8 cellular contexts compared by ENCODE assay signal in the genomic region with DNA sequence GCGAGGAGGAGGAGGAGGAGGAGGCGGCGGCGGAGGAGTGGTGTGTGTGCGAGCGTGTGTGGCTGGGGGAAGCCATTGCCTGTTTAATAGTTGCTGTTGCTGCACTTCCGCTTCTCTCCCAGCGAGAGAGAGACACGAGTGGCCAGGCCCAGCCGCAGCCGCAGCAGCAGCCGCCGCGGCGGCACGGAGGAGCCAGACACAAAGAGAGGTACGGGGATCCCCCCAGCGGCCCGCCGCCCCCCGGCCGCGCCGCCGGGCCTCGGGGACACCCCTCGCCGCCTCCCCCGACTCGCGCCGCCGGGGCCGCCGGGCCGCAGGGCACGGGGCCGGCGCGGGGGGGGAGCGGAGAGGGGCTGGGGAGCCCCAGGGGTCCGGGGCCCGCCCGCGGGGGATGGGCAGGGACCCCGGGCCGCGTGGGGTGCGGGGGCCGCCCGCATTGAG. TPM values are rescaled to one million over a fixed set of nuclear protein-coding genes. Genes with fewer than 3 reads are reported as not detected.
DNase-seq lines count a peak whose midpoint lies in the region; ATAC-seq lines count a peak whose summit lies in the region.

TSS of gene UBE2E1 (plus strand) at position 75 of the 441 bp plus-strand sequence. CDS start 1,315 bp downstream, outside the sequence.

- 1 to 2% methylated on average over 14 to 51 of the region's 51 CpGs for WGBS in esophagus, 2 donors

- H3K27ac ChIP-seq in esophagus (ENCODE audit: low read depth in 2 of 2, low read length in 1 of 2) (peak within 1 kb of the TSS; percentile 78 to 86), muscle layer of colon (ENCODE audit: low read depth, low read length) (peak within 1 kb of the TSS; percentile 89)

- H3K9me3 Mint-ChIP-seq in activated T-cell treated with anti-CD3 and anti-CD28 coated beads, Interleukin-2, amount 50 U/mL, for 24 hours = no peaks in the 10 kb centered on the region

- no peaks in the 10 kb centered on the region for H3K36me3 ChIP-seq in esophagus (ENCODE audit: control insufficient read depth in 2 of 2, insufficient read depth in 2 of 2, low read length in 1 of 2)
- no peaks in the 10 kb centered on the region for H3K36me3 ChIP-seq in muscle layer of colon (ENCODE audit: insufficient read depth, low read length)

- DNase-seq in AML-193 (lab: John Stamatoyannopoulos, UW) (peak; percentile 46 to 72), OCI-M1 (lab: John Stamatoyannopoulos, UW) (peak; percentile 78)
- peak; percentile 77 for DNase-seq in activated T-cell treated with anti-CD3 and anti-CD28 coated beads, Interleukin-2, amount 50 U/mL, for 24 hours
- DNase-seq in stimulated activated naive CD4-positive, alpha-beta T cell (lab: John Stamatoyannopoulos, UW) = peak; percentile 50 to 72 (median 66)

- H3K36me3 Mint-ChIP-seq in activated T-cell treated with anti-CD3 and anti-CD28 coated beads, Interleukin-2, amount 50 U/mL, for 24 hours (ENCODE audit: low read depth) = peaks cover 24% of the 10 kb centered on the region

- ATAC-seq in GM18873 (IDR thresholded peaks at IDR 0.05; ENCODE audit: low FRiP score, unreplicated experiment) = peak; percentile 58
- peak; percentile 72 for ATAC-seq in HG03135 (IDR thresholded peaks at IDR 0.05; ENCODE audit: unreplicated experiment)

- peaks cover 7% of the 10 kb centered on the region for H3K27me3 Mint-ChIP-seq in activated T-cell treated with anti-CD3 and anti-CD28 coated beads, Interleukin-2, amount 50 U/mL, for 24 hours

- H3K9me3 ChIP-seq in esophagus (ENCODE audit: control insufficient read depth in 2 of 2, insufficient read depth in 1 of 2, low read depth in 1 of 2, low read length in 1 of 2) (no peaks in the 10 kb centered on the region), muscle layer of colon (ENCODE audit: low read length) (no peaks in the 10 kb centered on the region)

- no peaks in the 10 kb centered on the region for H3K4me1 ChIP-seq in esophagus (ENCODE audit: control insufficient read depth in 2 of 2, insufficient read depth in 2 of 2, low read length in 1 of 2)
- H3K4me1 ChIP-seq in muscle layer of colon (ENCODE audit: insufficient read depth, low read length) = peaks cover 28% of the 10 kb centered on the region

- peak within 1 kb of the TSS; percentile 96 for H3K27ac Mint-ChIP-seq in activated T-cell treated with anti-CD3 and anti-CD28 coated beads, Interleukin-2, amount 50 U/mL, for 24 hours

- H3K9ac ChIP-seq in muscle layer of colon (ENCODE audit: low read length) = peak within 1 kb of the TSS; percentile 74

- H3K4me3 ChIP-seq in esophagus (ENCODE audit: low read depth in 1 of 2, low read length in 2 of 2) (peak within 1 kb of the TSS; percentile 83 to 98), muscle layer of colon (ENCODE audit: low read depth in 1 of 2, low read length in 2 of 2) (peak within 1 kb of the TSS; percentile 75 to 84)

- peaks cover 45% of the 10 kb centered on the region for H3K4me1 Mint-ChIP-seq in activated T-cell treated with anti-CD3 and anti-CD28 coated beads, Interleukin-2, amount 50 U/mL, for 24 hours (ENCODE audit: low read depth)

- H3K4me3 Mint-ChIP-seq in activated T-cell treated with anti-CD3 and anti-CD28 coated beads, Interleukin-2, amount 50 U/mL, for 24 hours = peak within 1 kb of the TSS; percentile 90

- no peaks in the 10 kb centered on the region for H3K27me3 ChIP-seq in esophagus (ENCODE audit: control insufficient read depth in 1 of 2, insufficient read depth in 2 of 2, low read length in 2 of 2)
- H3K27me3 ChIP-seq in muscle layer of colon (ENCODE audit: control insufficient read depth in 1 of 2, insufficient read depth in 2 of 2, low read length in 2 of 2) = no peaks in the 10 kb centered on the region

RNA-seq across cellular contexts. Expression of gene UBE2E1, which starts in this region (rescaled TPM):
- polyA plus RNA-seq in esophagus = 100 to 1,000 TPM in 1 of 2 donors, 10 to 100 TPM in 1; 86.1 to 102 TPM

Comparison
In these comparisons a context has a peak if more than half of its experiments do, and no peak if none do; other contexts are left out.
1. Peak in every context shown above with its lines: DNase-seq, ATAC-seq, H3K4me3 ChIP-seq and H3K27ac ChIP-seq.